Comparison of ENCODE assay signal across 24 cellular contexts in genomic region chr12:106021516-106021915, GRCh38.
DNase-seq lines count a peak whose midpoint lies in the region; ATAC-seq, FAIRE-seq and TF ChIP-seq lines count a peak whose summit lies in the region.
"Had no signal": no experiment of that assay in that cellular context is flagged by ENCODE, and none has a peak within 500 bp of the region (broad histone marks: within the 10 kb centered on the region; RNA-seq: fewer than 3 reads in every experiment).

No MANE protein-coding gene starts in this region.

- H3K4me3 ChIP-seq in ascending aorta (no peak overlapping the region), kidney (ENCODE audit: low read length in 2 of 2) (no peak overlapping the region), smooth muscle cell (no peak overlapping the region)
- H3K4me3 ChIP-seq: esophagus squamous epithelium, gastrocnemius medialis, GM12878, HAP-1, transverse colon had no signal

- 62% methylated on average over 5 of the region's 5 CpGs for WGBS in smooth muscle cell (ENCODE audit: low lambda C conversion rate)

- intact Hi-C loops in ascending aorta (cut with DNase I) (loop anchor here (5.0 to 10.0 kb wide), 4 partner anchors 51 to 597 kb away; partner anchors contain the start of gene NUAK1), kidney (cut with DNase I) (no loop called here)

- H3K36me3 ChIP-seq in ascending aorta (no peaks in the 10 kb centered on the region), kidney (ENCODE audit: control insufficient read depth in 1 of 2, insufficient read depth in 2 of 2, low read length in 2 of 2) (no peaks in the 10 kb centered on the region), smooth muscle cell (ENCODE audit: low read depth) (no peaks in the 10 kb centered on the region)
- H3K36me3 ChIP-seq: esophagus squamous epithelium, gastrocnemius medialis, HAP-1, transverse colon had no signal

- no peak for FAIRE-seq in kidney (lab: Jason Lieb, UNC)
- FAIRE-seq: GM12878 had no signal

- H3K27ac ChIP-seq in ascending aorta (peak overlapping the region; percentile 69 to 80), kidney (ENCODE audit: low read depth in 2 of 2, low read length in 2 of 2) (peak overlapping the region; percentile 1 to 23), smooth muscle cell (ENCODE audit: low read depth) (peak overlapping the region; percentile 60)
- H3K27ac ChIP-seq: esophagus squamous epithelium, parathyroid adenoma, transverse colon had no signal

- H3K27me3 ChIP-seq in ascending aorta (no peaks in the 10 kb centered on the region), smooth muscle cell (ENCODE audit: low read depth) (no peaks in the 10 kb centered on the region)
- H3K27me3 ChIP-seq: esophagus squamous epithelium, gastrocnemius medialis, transverse colon had no signal

- no peak overlapping the region for H3K4me2 ChIP-seq in smooth muscle cell

- H3K79me2 ChIP-seq in smooth muscle cell (ENCODE audit: low read depth), result no peaks in the 10 kb centered on the region
- H3K79me2 ChIP-seq: parathyroid adenoma had no signal

- H3K9ac ChIP-seq in kidney (ENCODE audit: low read length in 2 of 2) (no peak overlapping the region), smooth muscle cell (ENCODE audit: low read depth) (no peak overlapping the region)
- H3K9ac ChIP-seq: parathyroid adenoma had no signal

- H3K4me1 ChIP-seq in ascending aorta (peaks cover 0 to 12% of the 10 kb centered on the region in 2 donors), kidney (ENCODE audit: control insufficient read depth in 1 of 2, insufficient read depth in 1 of 2, low read depth in 1 of 2, low read length in 2 of 2) (peaks cover 16% of the 10 kb centered on the region in 2 donors), smooth muscle cell (ENCODE audit: low read depth) (no peaks in the 10 kb centered on the region)
- H3K4me1 ChIP-seq: esophagus squamous epithelium, HAP-1, parathyroid adenoma, transverse colon had no signal

- DNase-seq in OCI-M1 (lab: John Stamatoyannopoulos, UW) (peak; percentile 5), ascending aorta (ENCODE audit: low spot score in 2 of 2) (no peak), kidney (no peak), smooth muscle cell (lab: John Stamatoyannopoulos, UW; ENCODE audit: unreplicated experiment) (no peak), DMS153 treated with DMSO at 0.1 percent for 48 hours (lab: John Stamatoyannopoulos, UW; ENCODE audit: unreplicated experiment) (no peak), T1000 (lab: John Stamatoyannopoulos, UW) (no peak)
- DNase-seq: activated CD4-positive, alpha-beta memory T cell treated with anti-CD3 and anti-CD28 coated beads, Interleukin-2, amount 10 ng/mL, durations not matched to agents 7 days and 5 days; activated naive CD8-positive, alpha-beta T cell treated with anti-CD3 and anti-CD28 coated beads for 36 hours; effector memory CD4-positive, alpha-beta T cell; esophagus squamous epithelium; gastrocnemius medialis; naive B cell; NCI-H1105; NCI-H2081; NCI-H345; NCI-H748 treated with DMSO at 0.1 percent for 48 hours; stimulated activated naive CD8-positive, alpha-beta T cell treated with anti-CD3 and anti-CD28 coated beads, Interleukin-15, amount 100 ng/mL, for 72 hours; transverse colon had no signal

- ATAC-seq in HG03354 (IDR thresholded peaks at IDR 0.05; ENCODE audit: poor library complexity, severe bottlenecking, unreplicated experiment) (no peak), GM18907 (IDR thresholded peaks at IDR 0.05; ENCODE audit: unreplicated experiment) (no peak)
- ATAC-seq: activated CD4-positive, CD25-positive, alpha-beta regulatory T cell treated with anti-CD3 and anti-CD28 coated beads, Interleukin-2, amount 50 U/mL, for 24 hours; gastrocnemius medialis; GM12878; stimulated activated naive CD8-positive, alpha-beta T cell treated with anti-CD3 and anti-CD28 coated beads, Interleukin-15, amount 100 ng/mL, for 72 hours had no signal

- peaks cover 0 to 14% of the 10 kb centered on the region in 2 donors for H3K9me3 ChIP-seq in ascending aorta
- no peaks in the 10 kb centered on the region for H3K9me3 ChIP-seq in kidney (ENCODE audit: control insufficient read depth in 1 of 2, low read length in 2 of 2)
- H3K9me3 ChIP-seq in smooth muscle cell (replicated peaks; ENCODE audit: low read depth), result no peaks in the 10 kb centered on the region
- H3K9me3 ChIP-seq: gastrocnemius medialis, transverse colon had no signal

- no peaks in the 10 kb centered on the region for H3F3A ChIP-seq in smooth muscle cell (ENCODE audit: low read depth)

- peak overlapping the region; percentile 9 for H2AFZ ChIP-seq in smooth muscle cell (ENCODE audit: low read depth)
- H2AFZ ChIP-seq: parathyroid adenoma had no signal

- H4K20me1 ChIP-seq in smooth muscle cell (ENCODE audit: low read depth), result no peaks in the 10 kb centered on the region

- no peak for TF ChIP-seq CTCF in ascending aorta (IDR thresholded peaks at IDR 0.05)
- no peak for TF ChIP-seq CTCF in kidney (IDR thresholded peaks at IDR 0.05; ENCODE audit: borderline replicate concordance, extremely low read depth, insufficient read depth)
- TF ChIP-seq CTCF in smooth muscle cell (IDR thresholded peaks at IDR 0.05; ENCODE audit: borderline replicate concordance, insufficient read depth, poor library complexity, severe bottlenecking), result no peak

Comparison
In these comparisons a context has a peak if more than half of its experiments do, and no peak if none do; other contexts are left out.
1. H3K27ac ChIP-seq: peak in every context shown above with its lines; median percentile 74 in ascending aorta; 60 in smooth muscle cell; 12 in kidney.